In the genomic region with DNA sequence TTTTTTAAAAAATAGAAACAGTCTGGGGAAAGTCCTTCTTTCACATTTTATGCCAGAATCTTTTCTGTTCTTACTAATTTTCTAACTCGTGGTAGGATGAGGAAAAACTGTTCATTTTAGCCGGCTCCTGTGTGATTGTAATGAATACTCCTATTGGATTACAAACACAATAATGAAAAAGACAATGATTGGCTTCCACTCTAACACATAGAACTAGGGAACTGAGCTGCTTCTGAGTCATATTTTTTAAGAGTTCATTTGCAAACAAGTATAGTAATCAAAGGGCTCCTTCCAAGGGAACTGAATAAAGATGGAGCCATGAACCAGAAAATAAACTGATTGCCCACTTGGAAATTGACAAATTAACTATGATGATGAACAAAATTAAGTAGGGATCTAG, we compare ENCODE assay signal across 1 cellular context.
TF ChIP-seq lines count a peak whose summit lies in the region.

No MANE protein-coding gene starts in this region.

TF ChIP-seq in HCT116, 20 proteins besides CTCF, POLR2A, EP300 and RAD21 (continued from another document):
- TF ChIP-seq, protein P1, sequence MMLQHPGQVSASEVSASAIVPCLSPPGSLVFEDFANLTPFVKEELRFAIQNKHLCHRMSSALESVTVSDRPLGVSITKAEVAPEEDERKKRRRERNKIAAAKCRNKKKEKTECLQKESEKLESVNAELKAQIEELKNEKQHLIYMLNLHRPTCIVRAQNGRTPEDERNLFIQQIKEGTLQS (IDR thresholded peaks at IDR 0.05), result no peak
- no peak for TF ChIP-seq SRF (IDR thresholded peaks at IDR 0.05; ENCODE audit: low read depth)
- no peak for TF ChIP-seq SP1 (IDR thresholded peaks at IDR 0.05; ENCODE audit: low read depth)
